18 cellular contexts compared by ENCODE assay signal in genomic region chr2:241491549-241492173, GRCh38.
"Had no signal": no experiment of that assay in that cellular context is flagged by ENCODE, and none has a peak within 500 bp of the region (broad histone marks: within the 10 kb centered on the region; RNA-seq: fewer than 3 reads in every experiment).

No MANE protein-coding gene starts in this region.

- H3K36me3 Mint-ChIP-seq: activated naive CD4-positive, alpha-beta T cell treated with anti-CD3 and anti-CD28 coated beads, Interleukin-2, amount 50 U/mL, for 72 hours had no signal

- H3K27ac Mint-ChIP-seq: activated CD4-positive, alpha-beta T cell treated with anti-CD3 and anti-CD28 coated beads, Interleukin-2, amount 10 ng/mL, durations not matched to agents 7 days and 5 days; activated CD8-positive, alpha-beta T cell treated with anti-CD3 and anti-CD28 coated beads, Interleukin-2, amount 10 ng/mL, durations not matched to agents 7 days and 5 days; activated T-cell treated with anti-CD3 and anti-CD28 coated beads, Interleukin-2, amount 50 U/mL, for 24 hours; nephron; stimulated activated memory B cell treated with anti-CD40 and anti-IgM and Interleukin-4, amounts not matched to agents 10 μg/mL and 1 μg/mL and 100 μg/mL, for 72 hours had no signal

- H3K4me1 Mint-ChIP-seq: activated CD4-positive, alpha-beta T cell treated with anti-CD3 and anti-CD28 coated beads, Interleukin-2, amount 10 ng/mL, durations not matched to agents 7 days and 5 days; nephron; stimulated activated memory B cell treated with anti-CD40 and anti-IgM and Interleukin-4, amounts not matched to agents 10 μg/mL and 1 μg/mL and 100 μg/mL, for 72 hours had no signal

- ATAC-seq: activated CD4-positive, CD25-positive, alpha-beta regulatory T cell treated with anti-CD3 and anti-CD28 coated beads, Interleukin-2, amount 50 U/mL, for 24 hours; activated CD8-positive, alpha-beta T cell treated with anti-CD3 and anti-CD28 coated beads, Interleukin-2, amount 10 ng/mL, durations not matched to agents 7 days and 5 days; activated naive CD4-positive, alpha-beta T cell treated with anti-CD3 and anti-CD28 coated beads, Interleukin-2, amount 50 U/mL, for 72 hours; effector memory CD8-positive, alpha-beta T cell; stimulated activated memory B cell treated with anti-CD40 and anti-IgM and Interleukin-4, amounts not matched to agents 10 μg/mL and 1 μg/mL and 100 μg/mL, for 72 hours had no signal

- DNase-seq: activated CD4-positive, alpha-beta T cell treated with anti-CD3 and anti-CD28 coated beads, Interleukin-2, amount 10 ng/mL, durations not matched to agents 7 days and 5 days; activated CD8-positive, alpha-beta T cell treated with anti-CD3 and anti-CD28 coated beads, Interleukin-2, amount 10 ng/mL, durations not matched to agents 7 days and 5 days; activated effector memory CD4-positive, alpha-beta T cell treated with anti-CD3 and anti-CD28 coated beads, Interleukin-2, amount 50 U/mL, for 16 hours; activated T-cell treated with anti-CD3 and anti-CD28 coated beads, Interleukin-2, amount 50 U/mL, for 24 hours; adrenal gland; effector memory CD8-positive, alpha-beta T cell; foreskin melanocyte; glutamatergic neuron; hippocampal formation; islet precursor cell; left colon; occipital lobe; right lobe of liver; stimulated activated CD4-positive, alpha-beta T cell treated with anti-CD3 and anti-CD28 coated beads, Interleukin-4, amount 100 ng/mL, for 4 hours had no signal

- H3K4me3 Mint-ChIP-seq: activated CD4-positive, alpha-beta T cell treated with anti-CD3 and anti-CD28 coated beads, Interleukin-2, amount 10 ng/mL, durations not matched to agents 7 days and 5 days; activated CD8-positive, alpha-beta T cell treated with anti-CD3 and anti-CD28 coated beads, Interleukin-2, amount 10 ng/mL, durations not matched to agents 7 days and 5 days; activated T-cell treated with anti-CD3 and anti-CD28 coated beads, Interleukin-2, amount 50 U/mL, for 24 hours; effector memory CD8-positive, alpha-beta T cell; nephron; stimulated activated memory B cell treated with anti-CD40 and anti-IgM and Interleukin-4, amounts not matched to agents 10 μg/mL and 1 μg/mL and 100 μg/mL, for 72 hours had no signal

- H3K9me3 Mint-ChIP-seq: activated CD4-positive, alpha-beta T cell treated with anti-CD3 and anti-CD28 coated beads, Interleukin-2, amount 10 ng/mL, durations not matched to agents 7 days and 5 days; activated naive CD4-positive, alpha-beta T cell treated with anti-CD3 and anti-CD28 coated beads, Interleukin-2, amount 50 U/mL, for 72 hours; activated T-cell treated with anti-CD3 and anti-CD28 coated beads, Interleukin-2, amount 50 U/mL, for 24 hours; effector memory CD8-positive, alpha-beta T cell; nephron; stimulated activated memory B cell treated with anti-CD40 and anti-IgM and Interleukin-4, amounts not matched to agents 10 μg/mL and 1 μg/mL and 100 μg/mL, for 72 hours had no signal

- H3K27me3 Mint-ChIP-seq: activated CD4-positive, alpha-beta T cell treated with anti-CD3 and anti-CD28 coated beads, Interleukin-2, amount 10 ng/mL, durations not matched to agents 7 days and 5 days; activated T-cell treated with anti-CD3 and anti-CD28 coated beads, Interleukin-2, amount 50 U/mL, for 24 hours; effector memory CD8-positive, alpha-beta T cell; stimulated activated memory B cell treated with anti-CD40 and anti-IgM and Interleukin-4, amounts not matched to agents 10 μg/mL and 1 μg/mL and 100 μg/mL, for 72 hours had no signal
